1 cellular context compared by ENCODE assay signal in genomic region chr12:49967777-49968250, GRCh38.
TF ChIP-seq lines count a peak whose summit lies in the region.

No MANE protein-coding gene starts in this region.

TF ChIP-seq in IMR-90, 13 proteins besides CTCF, POLR2A, EP300 and RAD21 (continued from another document):
- TF ChIP-seq USF2 (IDR thresholded peaks at IDR 0.05; ENCODE audit: low read depth, low read length) (no peak), FOS (IDR thresholded peaks at IDR 0.05; ENCODE audit: low read depth, low read length) (no peak)
